Comparison of ENCODE assay signal across 11 cellular contexts in the genomic region with DNA sequence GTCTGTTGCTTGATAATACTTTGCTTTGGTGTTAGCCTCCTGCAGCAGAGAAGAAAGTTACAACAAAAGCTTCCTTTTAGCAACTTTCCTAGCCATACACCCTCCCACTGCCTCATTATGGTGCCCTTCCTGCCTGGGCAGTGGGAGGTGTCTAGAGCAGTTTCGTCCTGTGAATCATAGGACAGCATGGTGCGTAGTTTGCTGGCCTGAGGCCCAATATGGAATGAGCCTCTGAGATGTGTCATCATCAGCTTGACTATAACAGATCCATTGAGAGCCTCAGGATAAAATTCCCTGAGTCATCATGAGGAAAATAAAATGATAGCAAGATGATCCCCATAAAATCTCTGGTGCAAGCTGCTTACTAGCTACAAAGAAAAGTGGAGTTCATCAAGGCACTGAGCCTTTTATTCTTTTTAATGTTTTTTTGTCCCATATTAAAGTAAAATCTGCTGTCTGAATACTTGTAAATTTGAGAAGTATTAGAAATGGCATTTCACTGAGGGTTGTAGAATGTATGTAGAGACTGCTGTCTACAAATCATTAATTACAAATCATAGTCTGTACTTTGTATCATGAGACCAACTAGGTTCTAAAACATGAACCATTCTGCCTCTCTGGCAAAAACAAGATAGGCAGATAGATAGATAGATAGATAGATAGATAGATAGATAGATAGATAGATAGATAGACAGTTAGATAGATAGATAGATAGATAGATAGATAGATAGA.
DNase-seq lines count a peak whose midpoint lies in the region; ATAC-seq and TF ChIP-seq lines count a peak whose summit lies in the region.
"Had no signal": no experiment of that assay in that cellular context is flagged by ENCODE, and none has a peak within 500 bp of the region (broad histone marks: within the 10 kb centered on the region; RNA-seq: fewer than 3 reads in every experiment).

No MANE protein-coding gene starts in this region.

- H3K27me3 ChIP-seq in SJSA1 (replicated peaks), result no peaks in the 10 kb centered on the region
- no peaks in the 10 kb centered on the region for H3K27me3 ChIP-seq in skeletal muscle satellite cell (ENCODE audit: control insufficient read depth, insufficient read depth, low read length)

- peak overlapping the region; percentile 56 for H3K9ac ChIP-seq in skeletal muscle satellite cell (ENCODE audit: low read depth, low read length)

- H3K36me3 ChIP-seq in SJSA1 (no peaks in the 10 kb centered on the region), skeletal muscle satellite cell (ENCODE audit: insufficient read depth, low read length) (no peaks in the 10 kb centered on the region)

- TF ChIP-seq CTCF in fibroblast of the aortic adventitia (IDR thresholded peaks at IDR 0.05; ENCODE audit: insufficient read depth, low read length), result no peak
- no peak for TF ChIP-seq CTCF in glutamatergic neuron (IDR thresholded peaks at IDR 0.05; ENCODE audit: partially characterized antibody, unreplicated experiment)

- H3K4me1 Mint-ChIP-seq in glutamatergic neuron (ENCODE audit: low read depth, unreplicated experiment), result no peaks in the 10 kb centered on the region
- no peaks in the 10 kb centered on the region for H3K4me1 Mint-ChIP-seq in effector memory CD8-positive, alpha-beta T cell (ENCODE audit: low read depth in 2 of 2)

- no peaks in the 10 kb centered on the region for H3K36me3 Mint-ChIP-seq in glutamatergic neuron (ENCODE audit: unreplicated experiment)
- H3K36me3 Mint-ChIP-seq in effector memory CD8-positive, alpha-beta T cell (ENCODE audit: insufficient read depth), result peaks cover 4% of the 10 kb centered on the region

- no peak for ATAC-seq in effector memory CD8-positive, alpha-beta T cell (replicated peaks)
- ATAC-seq: activated T-cell treated with anti-CD3 and anti-CD28 coated beads, Interleukin-2, amount 50 U/mL, for 4 hours had no signal

- no peak overlapping the region for H3K27ac Mint-ChIP-seq in glutamatergic neuron (ENCODE audit: unreplicated experiment)
- H3K27ac Mint-ChIP-seq in effector memory CD8-positive, alpha-beta T cell, result no peak overlapping the region

- no peak overlapping the region for H3K4me3 Mint-ChIP-seq in glutamatergic neuron (ENCODE audit: unreplicated experiment)
- H3K4me3 Mint-ChIP-seq in effector memory CD8-positive, alpha-beta T cell, result no peak overlapping the region
- H3K4me3 Mint-ChIP-seq: activated T-cell treated with anti-CD3 and anti-CD28 coated beads, Interleukin-2, amount 50 U/mL, for 4 hours had no signal

- no peaks in the 10 kb centered on the region for H3K9me3 Mint-ChIP-seq in glutamatergic neuron (ENCODE audit: unreplicated experiment)
- H3K9me3 Mint-ChIP-seq in effector memory CD8-positive, alpha-beta T cell, result peaks cover 11 to 30% of the 10 kb centered on the region in 2 donors

- no peak overlapping the region for H3K27ac ChIP-seq in SJSA1

- no peaks in the 10 kb centered on the region for H3K9me3 ChIP-seq in SJSA1 (replicated peaks)
- H3K9me3 ChIP-seq in skeletal muscle satellite cell (replicated peaks; ENCODE audit: low read length), result no peaks in the 10 kb centered on the region

- DNase-seq in H4 (ENCODE audit: low spot score) (peak; percentile 99), SJSA1 (ENCODE audit: low read depth in 1 of 2, low spot score in 2 of 2) (peak; percentile 13 to 54), fibroblast of the aortic adventitia (ENCODE audit: low read depth) (peak; percentile 83), cerebellar cortex (ENCODE audit: low spot score) (no peak), glutamatergic neuron (no peak)
- no peak for DNase-seq in effector memory CD8-positive, alpha-beta T cell
- DNase-seq in activated CD8-positive, alpha-beta memory T cell treated with anti-CD3 and anti-CD28 coated beads, Interleukin-2, amount 50 U/mL, for 48 hours, result no peak
- DNase-seq: activated T-cell treated with anti-CD3 and anti-CD28 coated beads, Interleukin-2, amount 50 U/mL, for 4 hours; NCI-H510A treated with DMSO at 0.1 percent for 48 hours; stimulated activated CD4-positive, alpha-beta T cell treated with anti-CD3 and anti-CD28 coated beads, Interleukin-15, amount 100 ng/mL, for 24 hours had no signal

- H3K4me1 ChIP-seq in SJSA1 (replicated peaks) (peaks cover 6% of the 10 kb centered on the region; the same call in 1 of the 2 replicates), skeletal muscle satellite cell (ENCODE audit: control insufficient read depth, insufficient read depth, low read length) (peaks cover 16% of the 10 kb centered on the region)

- peak overlapping the region; percentile 52 for H3K4me2 ChIP-seq in skeletal muscle satellite cell (ENCODE audit: low read length)

- no peaks in the 10 kb centered on the region for H3K27me3 Mint-ChIP-seq in glutamatergic neuron (ENCODE audit: unreplicated experiment)
- no peaks in the 10 kb centered on the region for H3K27me3 Mint-ChIP-seq in effector memory CD8-positive, alpha-beta T cell

- H3K4me3 ChIP-seq in SJSA1 (no peak overlapping the region), fibroblast of the aortic adventitia (ENCODE audit: low read depth, low read length) (no peak overlapping the region), skeletal muscle satellite cell (ENCODE audit: low read length) (peak overlapping the region; percentile 2)

Comparison
In these comparisons a context has a peak if more than half of its experiments do, and no peak if none do; other contexts are left out.
1. DNase-seq: peak in H4 (single experiment), SJSA1 (2 of 2) and fibroblast of the aortic adventitia (single experiment); none in cerebellar cortex (single experiment), glutamatergic neuron (single experiment), effector memory CD8-positive, alpha-beta T cell (0 of 3) and activated CD8-positive, alpha-beta memory T cell treated with anti-CD3 and anti-CD28 coated beads, Interleukin-2, amount 50 U/mL, for 48 hours (single experiment).